9 cellular contexts compared by ENCODE assay signal in the genomic region with DNA sequence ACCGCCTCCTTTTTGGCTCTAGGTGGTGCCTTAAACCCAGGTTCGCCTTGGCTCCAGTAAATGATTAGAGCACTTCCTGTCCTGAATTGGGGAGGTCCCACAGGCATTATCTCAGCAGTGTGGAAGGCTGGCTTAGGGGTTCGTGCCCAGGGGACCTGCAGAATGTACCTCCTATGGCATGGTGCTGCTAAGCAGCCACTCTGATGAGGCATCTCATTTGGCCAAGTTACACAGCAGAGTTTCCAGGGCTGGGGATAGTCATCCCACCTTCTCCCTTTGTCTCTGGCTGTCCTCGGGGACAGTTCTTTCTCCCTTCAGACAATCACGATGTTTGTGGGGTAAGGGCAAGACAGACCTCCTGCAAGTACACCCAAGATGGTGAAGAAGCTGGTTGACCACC.
"Had no signal": no experiment of that assay in that cellular context is flagged by ENCODE, and none has a peak within 500 bp of the region (broad histone marks: within the 10 kb centered on the region; RNA-seq: fewer than 3 reads in every experiment).

No MANE protein-coding gene starts in this region.

- H3K4me3 ChIP-seq: K562 had no signal

- H3K4me1 Mint-ChIP-seq: IgD-negative memory B cell had no signal

- FAIRE-seq: HepG2, HTR-8/SVneo, K562 had no signal

- H3K4me2 ChIP-seq: KMS-11 had no signal

- H3K27ac Mint-ChIP-seq: IgD-negative memory B cell had no signal

- DNase-seq: IMR-90, KBM-7, KG1 had no signal

- H3K9me3 Mint-ChIP-seq: IgD-negative memory B cell had no signal

- ATAC-seq: HepG2, K562 had no signal

- H3K4me3 Mint-ChIP-seq: IgD-negative memory B cell had no signal

- H3K9ac ChIP-seq: KMS-11 had no signal

- H3K27ac ChIP-seq: HL-60, KMS-11 had no signal

- H3K36me3 Mint-ChIP-seq: IgD-negative memory B cell had no signal
